27 cellular contexts compared by ENCODE assay signal in the genomic region with DNA sequence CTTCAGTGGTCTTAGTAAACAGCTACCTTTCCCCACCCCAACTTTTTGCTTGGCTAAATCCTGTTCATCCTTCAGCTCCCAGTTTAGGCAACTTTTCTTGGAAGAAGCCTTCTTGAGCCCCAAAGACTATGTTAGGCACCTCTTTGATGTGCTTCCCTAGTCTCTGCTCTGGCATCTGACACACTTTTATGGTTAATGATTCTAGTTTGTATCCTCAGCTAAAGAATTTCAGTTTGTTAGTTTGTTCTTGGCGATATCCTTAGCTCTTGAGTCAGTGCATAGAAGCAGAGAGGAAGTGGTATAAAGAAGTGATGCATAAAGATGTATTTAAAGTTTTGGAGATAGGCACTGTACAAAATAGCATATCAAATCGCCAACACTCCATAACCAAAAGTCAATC.
"Had no signal": no experiment of that assay in that cellular context is flagged by ENCODE, and none has a peak within 500 bp of the region (broad histone marks: within the 10 kb centered on the region; RNA-seq: fewer than 3 reads in every experiment).

No MANE protein-coding gene starts in this region.

- H3K27ac ChIP-seq: ascending aorta, body of pancreas, Peyer's patch, SJSA1 had no signal

- FAIRE-seq: bronchial epithelial cell had no signal

- DNase-seq: activated CD4-positive, alpha-beta T cell treated with anti-CD3 and anti-CD28 coated beads for 48 hours; activated CD4-positive, alpha-beta T cell treated with anti-CD3 and anti-CD28 coated beads, Interleukin-2, amount 50 U/mL, for 48 hours; activated CD4-positive, CD25-positive, alpha-beta regulatory T cell treated with anti-CD3 and anti-CD28 coated beads, Interleukin-2, amount 50 U/mL, for 72 hours; activated CD8-positive, alpha-beta memory T cell treated with anti-CD3 and anti-CD28 coated beads for 24 hours; activated effector memory CD4-positive, alpha-beta T cell treated with anti-CD3 and anti-CD28 coated beads, Interleukin-2, amount 50 U/mL, for 16 hours; activated naive CD4-positive, alpha-beta T cell treated with Interleukin-2 at 50 U/mL for 16 hours; activated naive CD8-positive, alpha-beta T cell treated with anti-CD3 and anti-CD28 coated beads, Interleukin-2, amount 50 U/mL, for 24 hours; activated T-cell treated with anti-CD3 and anti-CD28 coated beads, Interleukin-2, amount 50 U/mL, for 4 hours; amniotic stem cell; body of pancreas; central memory CD4-positive, alpha-beta T cell; Kasumi-1; NCI-H1105 treated with DMSO at 0.1 percent for 48 hours; NCI-H1436 treated with DMSO at 0.1 percent for 48 hours; NCI-H187; NCI-H2081; NCI-H510A treated with DMSO at 0.1 percent for 48 hours; Peyer's patch; SHP77; T-helper 17 cell; T-helper 9 cell had no signal

- H3K27me3 ChIP-seq: ascending aorta, body of pancreas, Peyer's patch, SJSA1 had no signal

- H3K36me3 Mint-ChIP-seq: activated naive CD4-positive, alpha-beta T cell treated with anti-CD3 and anti-CD28 coated beads, Interleukin-2, amount 50 U/mL, for 72 hours; WTC11 had no signal

- H3K4me1 Mint-ChIP-seq: activated naive CD8-positive, alpha-beta T cell treated with anti-CD3 and anti-CD28 coated beads, Interleukin-2, amount 50 U/mL, for 24 hours; T-helper 17 cell had no signal

- H3K9me3 ChIP-seq: ascending aorta, body of pancreas, Peyer's patch, SJSA1 had no signal

- H3K4me3 Mint-ChIP-seq: activated naive CD8-positive, alpha-beta T cell treated with anti-CD3 and anti-CD28 coated beads, Interleukin-2, amount 50 U/mL, for 24 hours; activated T-cell treated with anti-CD3 and anti-CD28 coated beads, Interleukin-2, amount 50 U/mL, for 4 hours; T-helper 17 cell; WTC11 had no signal

- H3K4me3 ChIP-seq: ascending aorta, body of pancreas, Peyer's patch, SJSA1 had no signal

- H3K27ac Mint-ChIP-seq: activated naive CD4-positive, alpha-beta T cell treated with anti-CD3 and anti-CD28 coated beads, Interleukin-2, amount 50 U/mL, for 72 hours; activated naive CD8-positive, alpha-beta T cell treated with anti-CD3 and anti-CD28 coated beads, Interleukin-2, amount 50 U/mL, for 24 hours; T-helper 17 cell; WTC11 had no signal

- H3K4me1 ChIP-seq: ascending aorta, Peyer's patch, SJSA1 had no signal

- ATAC-seq: activated naive CD4-positive, alpha-beta T cell treated with anti-CD3 and anti-CD28 coated beads, Interleukin-2, amount 50 U/mL, for 72 hours; activated naive CD8-positive, alpha-beta T cell treated with anti-CD3 and anti-CD28 coated beads, Interleukin-2, amount 50 U/mL, for 24 hours; activated T-cell treated with anti-CD3 and anti-CD28 coated beads, Interleukin-2, amount 50 U/mL, for 4 hours; body of pancreas; SK-N-SH treated with all-trans-retinoic acid at 6 μM for 48 hours; T-helper 17 cell; WTC11 had no signal

- H3K36me3 ChIP-seq: ascending aorta, Peyer's patch, SJSA1 had no signal

- H3K9me3 Mint-ChIP-seq: activated naive CD4-positive, alpha-beta T cell treated with anti-CD3 and anti-CD28 coated beads, Interleukin-2, amount 50 U/mL, for 72 hours; activated naive CD8-positive, alpha-beta T cell treated with anti-CD3 and anti-CD28 coated beads, Interleukin-2, amount 50 U/mL, for 24 hours; activated T-cell treated with anti-CD3 and anti-CD28 coated beads, Interleukin-2, amount 50 U/mL, for 4 hours; WTC11 had no signal

- H3K27me3 Mint-ChIP-seq: activated naive CD8-positive, alpha-beta T cell treated with anti-CD3 and anti-CD28 coated beads, Interleukin-2, amount 50 U/mL, for 24 hours had no signal
